ENCODE assay signal across 8 cellular contexts in genomic region chr11:105610796-105611361, GRCh38. TPM values are rescaled to one million over a fixed set of nuclear protein-coding genes. Genes with fewer than 3 reads are reported as not detected.
DNase-seq lines count a peak whose midpoint lies in the region; ATAC-seq and TF ChIP-seq lines count a peak whose summit lies in the region.

No MANE protein-coding gene starts in this region.

- ATAC-seq in SK-N-SH treated with all-trans-retinoic acid at 6 μM for 48 hours = peak; percentile 12
- ATAC-seq in HG02970 (IDR thresholded peaks at IDR 0.05; ENCODE audit: low FRiP score, unreplicated experiment) = no peak
- no peak for ATAC-seq in GM21619 (IDR thresholded peaks at IDR 0.05; ENCODE audit: unreplicated experiment)
- ATAC-seq in GM18519 (IDR thresholded peaks at IDR 0.05; ENCODE audit: low FRiP score, unreplicated experiment) = no peak
- no peak for ATAC-seq in HG03469 (IDR thresholded peaks at IDR 0.05; ENCODE audit: unreplicated experiment)

- DNase-seq in G401 (ENCODE audit: low spot score) (peak; percentile 62), fibroblast of the aortic adventitia (ENCODE audit: low read depth) (no peak), posterior vena cava (ENCODE audit: low spot score) (peak; percentile 18)

- in situ Hi-C loops in G401 (cut with HindIII; ENCODE audit: low sequenced_read_pairs) = no loop called here

- intact Hi-C loops in posterior vena cava (cut with DNase I) = no loop called here

- no peak for TF ChIP-seq CTCF in fibroblast of the aortic adventitia (IDR thresholded peaks at IDR 0.05; ENCODE audit: insufficient read depth, low read length)

- peak overlapping the region; percentile 57 for H3K4me3 ChIP-seq in fibroblast of the aortic adventitia (ENCODE audit: low read depth, low read length)

TF ChIP-seq in SK-N-SH treated with all-trans-retinoic acid at 6 μM for 48 hours, 23 proteins besides CTCF, POLR2A, EP300 and RAD21:
- TF ChIP-seq ZC3H10 (CRISPR knock-in tag; IDR thresholded peaks at IDR 0.05) = no peak
- TF ChIP-seq, protein P1, sequence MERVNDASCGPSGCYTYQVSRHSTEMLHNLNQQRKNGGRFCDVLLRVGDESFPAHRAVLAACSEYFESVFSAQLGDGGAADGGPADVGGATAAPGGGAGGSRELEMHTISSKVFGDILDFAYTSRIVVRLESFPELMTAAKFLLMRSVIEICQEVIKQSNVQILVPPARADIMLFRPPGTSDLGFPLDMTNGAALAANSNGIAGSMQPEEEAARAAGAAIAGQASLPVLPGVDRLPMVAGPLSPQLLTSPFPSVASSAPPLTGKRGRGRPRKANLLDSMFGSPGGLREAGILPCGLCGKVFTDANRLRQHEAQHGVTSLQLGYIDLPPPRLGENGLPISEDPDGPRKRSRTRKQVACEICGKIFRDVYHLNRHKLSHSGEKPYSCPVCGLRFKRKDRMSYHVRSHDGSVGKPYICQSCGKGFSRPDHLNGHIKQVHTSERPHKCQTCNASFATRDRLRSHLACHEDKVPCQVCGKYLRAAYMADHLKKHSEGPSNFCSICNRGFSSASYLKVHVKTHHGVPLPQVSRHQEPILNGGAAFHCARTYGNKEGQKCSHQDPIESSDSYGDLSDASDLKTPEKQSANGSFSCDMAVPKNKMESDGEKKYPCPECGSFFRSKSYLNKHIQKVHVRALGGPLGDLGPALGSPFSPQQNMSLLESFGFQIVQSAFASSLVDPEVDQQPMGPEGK (CRISPR knock-in tag; IDR thresholded peaks at IDR 0.05; ENCODE audit: borderline replicate concordance) = no peak
- no peak for TF ChIP-seq RARB (CRISPR knock-in tag; IDR thresholded peaks at IDR 0.05)

RNA-seq across cellular contexts. Expression of gene GRIA4, which starts 1.0 kb away (rescaled TPM):
- not detected in 2 replicates for total RNA-seq in G401 (2014; rRNA removed; shearing (Covaris generic))
- total RNA-seq in fibroblast of the aortic adventitia (ENCODE audit: low replicate concordance) = under 0.01 and 1.2 TPM in 2 replicates
- under 1 TPM in 1 of 2 donors, not detected in 1; 0.10 TPM for total RNA-seq in posterior vena cava
